11 cellular contexts compared by ENCODE assay signal in genomic region chr1:46181343-46182260, GRCh38. TPM values are rescaled to one million over a fixed set of nuclear protein-coding genes. Genes with fewer than 3 reads are reported as not detected.
DNase-seq lines count a peak whose midpoint lies in the region; ATAC-seq and TF ChIP-seq lines count a peak whose summit lies in the region.
"Had no signal": no experiment of that assay in that cellular context is flagged by ENCODE, and none has a peak within 500 bp of the region (broad histone marks: within the 10 kb centered on the region; RNA-seq: fewer than 3 reads in every experiment).

No MANE protein-coding gene starts in this region.

- H3K27me3 Mint-ChIP-seq in CD4-positive, alpha-beta T cell, result no peaks in the 10 kb centered on the region
- H3K27me3 Mint-ChIP-seq: stimulated activated naive CD8-positive, alpha-beta T cell treated with anti-CD3 and anti-CD28 coated beads, Interleukin-15, Interleukin-2, amounts not matched to agents 100 ng/mL and 50 ng/mL, for 24 hours had no signal

- in situ Hi-C loops in KBM-7 (cut with MboI; ENCODE audit: low pct_unique_long_range_greater_than_20kb, low sequenced_read_pairs), result loop anchor here (10.0 kb wide), 1 partner anchor 147 kb away; no protein-coding TSS in a partner anchor

- peak overlapping the region in 1 of 11 experiments; percentile 18; a peak in 1 of 22 replicates for H3K9ac ChIP-seq in BLaER1 treated with 17β-estradiol and CSF1 and Interleukin-3, amounts not matched to agents 10 nM and 100 nM
- no peak overlapping the region for H3K9ac ChIP-seq in mesendoderm (ENCODE audit: low read length)

- H3K36me3 Mint-ChIP-seq in CD4-positive, alpha-beta T cell (ENCODE audit: low read depth), result no peaks in the 10 kb centered on the region

- intact Hi-C loops in breast epithelium (cut with DNase I; ENCODE audit: low total_unique reads), result no loop called here
- intact Hi-C loops in CD4-positive, alpha-beta T cell (cut with DNase I, micrococcal nuclease), result loop anchor here in 1 of 2 experiments (2.0 kb wide), 1 partner anchor 41 kb away; no protein-coding TSS in a partner anchor

- no peaks in the 10 kb centered on the region; a peak in 2 of 22 replicates for H4K20me1 ChIP-seq in BLaER1 treated with 17β-estradiol and CSF1 and Interleukin-3, amounts not matched to agents 10 nM and 100 nM

- no peak overlapping the region for H2BK120ac ChIP-seq in mesendoderm (ENCODE audit: low read depth, low read length)

- H3K79me2 ChIP-seq in mesendoderm (ENCODE audit: control insufficient read depth, insufficient read depth, low read length), result no peaks in the 10 kb centered on the region

- H3K27ac ChIP-seq in BLaER1 treated with 17β-estradiol and CSF1 and Interleukin-3, amounts not matched to agents 10 nM and 100 nM, result no peak overlapping the region
- peak overlapping the region; percentile 48 to 77 for H3K27ac ChIP-seq in breast epithelium
- H3K27ac ChIP-seq in mesendoderm (ENCODE audit: low read depth, low read length), result no peak overlapping the region
- H3K27ac ChIP-seq in CD4-positive, alpha-beta T cell (ENCODE audit: low read depth, low read length), result no peak overlapping the region
- H3K27ac ChIP-seq: SJSA1 had no signal

- H3K56ac ChIP-seq in mesendoderm (ENCODE audit: low read length), result no peak overlapping the region

- H3K23ac ChIP-seq in mesendoderm (ENCODE audit: low read length), result peak overlapping the region; percentile 38

- H3K4me1 Mint-ChIP-seq in CD4-positive, alpha-beta T cell (ENCODE audit: low read depth), result peaks cover 11% of the 10 kb centered on the region

- no peak for TF ChIP-seq CTCF in breast epithelium (IDR thresholded peaks at IDR 0.05)
- no peak for TF ChIP-seq CTCF in CD4-positive, alpha-beta T cell (IDR thresholded peaks at IDR 0.05)

- ATAC-seq in CD4-positive, alpha-beta T cell (ENCODE audit: poor library complexity), result no peak

- no peak overlapping the region for H4K8ac ChIP-seq in mesendoderm (ENCODE audit: low read depth, low read length)

- no peaks in the 10 kb centered on the region for H3K79me1 ChIP-seq in mesendoderm (ENCODE audit: low read length)

- H3K4me3 Mint-ChIP-seq in CD4-positive, alpha-beta T cell, result no peak overlapping the region
- H3K4me3 Mint-ChIP-seq: stimulated activated naive CD8-positive, alpha-beta T cell treated with anti-CD3 and anti-CD28 coated beads, Interleukin-15, Interleukin-2, amounts not matched to agents 100 ng/mL and 50 ng/mL, for 24 hours had no signal

- H2AK5ac ChIP-seq in mesendoderm (ENCODE audit: low read length), result no peak overlapping the region

- DNase-seq in KBM-7 (peak; percentile 23), breast epithelium (ENCODE audit: low spot score in 2 of 2) (no peak), mesendoderm (no peak), iPS-NIHi11 (ENCODE audit: low spot score) (no peak), activated T-cell treated with anti-CD3 and anti-CD28 coated beads for 4 hours (no peak), NOMO-1 treated with dmso at 0.1 percent for 144 hours (lab: John Stamatoyannopoulos, UW; ENCODE audit: unreplicated experiment) (no peak)
- no peak for DNase-seq in CD4-positive, alpha-beta T cell

- H3K27me3 ChIP-seq in BLaER1 treated with 17β-estradiol and CSF1 and Interleukin-3, amounts not matched to agents 10 nM and 100 nM, result no peaks in the 10 kb centered on the region
- H3K27me3 ChIP-seq in breast epithelium (no peaks in the 10 kb centered on the region), mesendoderm (ENCODE audit: insufficient read depth, low read length, poor library complexity) (no peaks in the 10 kb centered on the region)
- H3K27me3 ChIP-seq in CD4-positive, alpha-beta T cell (ENCODE audit: control insufficient read depth, insufficient read depth, low read length), result no peaks in the 10 kb centered on the region
- H3K27me3 ChIP-seq: SJSA1 had no signal

- WGBS in mesendoderm (ENCODE audit: extremely low coverage, insufficient coverage, low lambda C conversion rate), result no CpG with 5 or more reads among the region's 10 CpGs

- CTCF ChIA-PET in CD4-positive, alpha-beta T cell (lab: Charles Lee), result no interaction called here

- no peak for TF ChIP-seq POLR2A in breast epithelium (IDR thresholded peaks at IDR 0.05)

- no peak overlapping the region for H3K27ac Mint-ChIP-seq in CD4-positive, alpha-beta T cell
- H3K27ac Mint-ChIP-seq: stimulated activated naive CD8-positive, alpha-beta T cell treated with anti-CD3 and anti-CD28 coated beads, Interleukin-15, Interleukin-2, amounts not matched to agents 100 ng/mL and 50 ng/mL, for 24 hours had no signal

- peaks cover 15 to 40% (median 20%) of the 10 kb centered on the region in 10 experiments for H3K4me1 ChIP-seq in BLaER1 treated with 17β-estradiol and CSF1 and Interleukin-3, amounts not matched to agents 10 nM and 100 nM
- H3K4me1 ChIP-seq in breast epithelium (peaks cover 0 to 19% of the 10 kb centered on the region in 2 donors), mesendoderm (ENCODE audit: control insufficient read depth, low read depth, low read length) (no peaks in the 10 kb centered on the region)

- no peak overlapping the region for H3K4ac ChIP-seq in mesendoderm (ENCODE audit: low read depth, low read length)

- peak overlapping the region in 8 of 11 experiments; percentile 5 to 51 (median 30); a peak in 13 of 22 replicates for H3K4me2 ChIP-seq in BLaER1 treated with 17β-estradiol and CSF1 and Interleukin-3, amounts not matched to agents 10 nM and 100 nM
- no peak overlapping the region for H3K4me2 ChIP-seq in mesendoderm (ENCODE audit: low read length)

- H2BK5ac ChIP-seq in mesendoderm (ENCODE audit: low read length), result no peak overlapping the region

- no peak overlapping the region for H3K4me3 ChIP-seq in BLaER1 treated with 17β-estradiol and CSF1 and Interleukin-3, amounts not matched to agents 10 nM and 100 nM
- H3K4me3 ChIP-seq in breast epithelium, result peak overlapping the region in 1 of 3 donors; percentile 4
- H3K4me3 ChIP-seq in mesendoderm (ENCODE audit: low read length), result no peak overlapping the region
- H3K4me3 ChIP-seq: SJSA1 had no signal

- no peaks in the 10 kb centered on the region for H3K36me3 ChIP-seq in BLaER1 treated with 17β-estradiol and CSF1 and Interleukin-3, amounts not matched to agents 10 nM and 100 nM
- H3K36me3 ChIP-seq in breast epithelium (no peaks in the 10 kb centered on the region), mesendoderm (ENCODE audit: control insufficient read depth, insufficient read depth, low read length) (no peaks in the 10 kb centered on the region)

- H3K9me3 ChIP-seq in BLaER1 treated with 17β-estradiol and CSF1 and Interleukin-3, amounts not matched to agents 10 nM and 100 nM (replicated peaks in 1 of 11), result no peaks in the 10 kb centered on the region
- no peaks in the 10 kb centered on the region for H3K9me3 ChIP-seq in breast epithelium
- H3K9me3 ChIP-seq in CD4-positive, alpha-beta T cell (ENCODE audit: control insufficient read depth, low read length), result no peaks in the 10 kb centered on the region
- H3K9me3 ChIP-seq: SJSA1 had no signal

- no peak overlapping the region for H4K5ac ChIP-seq in mesendoderm (ENCODE audit: low read length)

- H2BK15ac ChIP-seq in mesendoderm (replicated peaks; ENCODE audit: low read depth), result no peak overlapping the region

- no peaks in the 10 kb centered on the region for H3K9me3 Mint-ChIP-seq in CD4-positive, alpha-beta T cell
- H3K9me3 Mint-ChIP-seq: stimulated activated naive CD8-positive, alpha-beta T cell treated with anti-CD3 and anti-CD28 coated beads, Interleukin-15, Interleukin-2, amounts not matched to agents 100 ng/mL and 50 ng/mL, for 24 hours had no signal

- POLR2A ChIA-PET in CD4-positive, alpha-beta T cell (lab: Charles Lee), result no interaction called here

- no peak overlapping the region for H3K18ac ChIP-seq in mesendoderm (ENCODE audit: low read length)

RNA-seq across cellular contexts. Expression of gene P3R3URF, which starts 5.3 kb away (rescaled TPM):
- total RNA-seq in breast epithelium, result not detected
- not detected for polyA plus RNA-seq in mesendoderm (2013, experiment 1 of 2)
- not detected for polyA plus RNA-seq in mesendoderm (2013, experiment 2 of 2)
- not detected for total RNA-seq in CD4-positive, alpha-beta T cell
- total RNA-seq: activated CD8-positive, alpha-beta memory T cell treated with anti-CD3 and anti-CD28 coated beads for 36 hours; SJSA1 had no signal

RNA-seq across cellular contexts. Expression of gene TSPAN1, which starts 6.7 kb away (rescaled TPM):
- total RNA-seq in breast epithelium, result 10 to 100 TPM in 1 of 3 donors, 1 to 10 TPM in 1, under 1 TPM in 1; 0.48 to 26.2 (median 8.9) TPM
- not detected for polyA plus RNA-seq in mesendoderm (2013, experiment 1 of 2)
- not detected for polyA plus RNA-seq in mesendoderm (2013, experiment 2 of 2)
- not detected for total RNA-seq in CD4-positive, alpha-beta T cell
- total RNA-seq: activated CD8-positive, alpha-beta memory T cell treated with anti-CD3 and anti-CD28 coated beads for 36 hours; SJSA1 had no signal

RNA-seq across cellular contexts. Expression of gene POMGNT1, which starts 16.6 kb away (rescaled TPM):
- 10 to 100 TPM; 37.6 to 47.4 (median 42.3) TPM for total RNA-seq in breast epithelium
- polyA plus RNA-seq in mesendoderm (2013, experiment 1 of 2), result 38.0 TPM
- polyA plus RNA-seq in mesendoderm (2013, experiment 2 of 2), result 38.1 TPM
- total RNA-seq in CD4-positive, alpha-beta T cell, result 10 to 100 TPM; 21.1 to 29.0 TPM

RNA-seq across cellular contexts. Expression of gene LURAP1, which starts 21.5 kb away (rescaled TPM):
- total RNA-seq in breast epithelium, result 1 to 10 TPM; 2.7 to 5.9 (median 4.2) TPM
- 1.2 TPM for polyA plus RNA-seq in mesendoderm (2013, experiment 1 of 2)
- polyA plus RNA-seq in mesendoderm (2013, experiment 2 of 2), result 1.1 TPM
- total RNA-seq in CD4-positive, alpha-beta T cell, result under 1 TPM in 1 of 2 experiments, not detected in 1; 0.14 TPM

RNA-seq across cellular contexts. Expression of gene PIK3R3, which starts 49.2 kb away (rescaled TPM):
- total RNA-seq in breast epithelium, result 10 to 100 TPM; 17.9 to 80.3 (median 46.8) TPM
- 6.0 TPM for polyA plus RNA-seq in mesendoderm (2013, experiment 1 of 2)
- polyA plus RNA-seq in mesendoderm (2013, experiment 2 of 2), result 6.2 TPM
- total RNA-seq in CD4-positive, alpha-beta T cell, result under 1 TPM; 0.20 to 0.38 TPM

Comparison
In these comparisons a context has a peak if more than half of its experiments do, and no peak if none do; other contexts are left out.
1. H3K27ac ChIP-seq: peak in breast epithelium (2 of 2); none in BLaER1 treated with 17β-estradiol and CSF1 and Interleukin-3, amounts not matched to agents 10 nM and 100 nM (0 of 11), mesendoderm (single experiment) and CD4-positive, alpha-beta T cell (single experiment).